In genomic region chr4:141702472-141703182, GRCh38 we compare ENCODE assay signal across 8 cellular contexts.
DNase-seq lines count a peak whose midpoint lies in the region; ATAC-seq, FAIRE-seq and TF ChIP-seq lines count a peak whose summit lies in the region.
"Had no signal": no experiment of that assay in that cellular context is flagged by ENCODE, and none has a peak within 500 bp of the region (broad histone marks: within the 10 kb centered on the region; RNA-seq: fewer than 3 reads in every experiment).

No MANE protein-coding gene starts in this region.

- RAD21 ChIA-PET in GM12878 (lab: Charles Lee; ENCODE audit: unreplicated experiment) = interaction anchor here (0.6 kb wide), 1 partner anchor 43 kb away, joined by 3 read pairs; no protein-coding TSS in a partner anchor

- in situ Hi-C loops in GM12878 (cut with MboI) = no loop called here

- H3K27ac ChIP-seq in GM12878 (ENCODE audit: control insufficient read depth, insufficient read depth) (no peak overlapping the region), stomach (no peak overlapping the region)

- peaks cover 7% of the 10 kb centered on the region for H3K79me2 ChIP-seq in GM12878 (ENCODE audit: control insufficient read depth, insufficient read depth, low read length)

- no peak for FAIRE-seq in GM12878 (lab: Jason Lieb, UNC)
- FAIRE-seq: colon had no signal

- POLR2A ChIA-PET in GM12878 (lab: Charles Lee) = no interaction called here

- H3K27me3 ChIP-seq in GM12878 (replicated peaks in 1 of 2; ENCODE audit: control insufficient read depth in 2 of 2, insufficient read depth in 2 of 2, low read length in 1 of 2) (no peaks in the 10 kb centered on the region), stomach (no peaks in the 10 kb centered on the region)

- no TSS peak for BruUV-seq in GM12878 (replicated peaks; lab: Mats Ljungman, UMichigan)

- peaks cover 14% of the 10 kb centered on the region for H3K36me3 Mint-ChIP-seq in IgD-negative memory B cell

- WGBS in GM12878 (ENCODE audit: insufficient coverage, insufficient replicate concordance, low lambda C conversion rate, missing lambda C conversion rate) = 100% methylated on average over 3 of the region's 3 CpGs
- 83 to 94% (median 89%) methylated on average over 3 of the region's 3 CpGs for WGBS in stomach, 5 donors

- TF ChIP-seq CTCF in GM12864 (IDR thresholded peaks at IDR 0.05; ENCODE audit: low read depth, low read length, missing control alignments) (peak; percentile 20), GM12878 (IDR thresholded peaks at IDR 0.05 in 2 of 3, conservative IDR thresholded peaks at IDR 0.05 in 1 of 3; ENCODE audit: control insufficient read depth in 2 of 3, extremely low read depth in 1 of 3, insufficient read depth in 1 of 3, low read depth in 3 of 3, low read length in 3 of 3) (peak in 2 of 3 experiments; percentile 5 to 10; a peak in 2 of 6 replicates), mucosa of descending colon (IDR thresholded peaks at IDR 0.05) (no peak), stomach (IDR thresholded peaks at IDR 0.05) (no peak)

- H3K9me3 ChIP-seq in GM12878 (replicated peaks; ENCODE audit: control insufficient read depth, insufficient read depth, low read length) (peaks cover 11% of the 10 kb centered on the region), mucosa of descending colon (peaks cover 10% of the 10 kb centered on the region), stomach (peaks cover 0 to 18% (median 8%) of the 10 kb centered on the region in 4 donors)

- peak; percentile 29; the same call in 1 of the 2 replicates for TF ChIP-seq RAD21 in GM12878 (IDR thresholded peaks at IDR 0.05; ENCODE audit: insufficient read depth, low read depth, low read length)

- H3K36me3 ChIP-seq in GM12878 (ENCODE audit: control insufficient read depth in 2 of 2, insufficient read depth in 2 of 2, low read length in 1 of 2) (no peaks in the 10 kb centered on the region), mucosa of descending colon (ENCODE audit: low read depth) (no peaks in the 10 kb centered on the region), stomach (no peaks in the 10 kb centered on the region)

- SMC1A ChIA-PET in GM12878 (lab: Charles Lee; ENCODE audit: uncharacterized antibody, unreplicated experiment) = interaction anchor here (1.5 to 2.0 kb wide), 3 partner anchors 9 to 39 kb away, joined by 3 to 9 read pairs (median 4); no protein-coding TSS in a partner anchor

- H3K4me3 Mint-ChIP-seq in IgD-negative memory B cell = peak overlapping the region in 1 of 4 donors; percentile 47

- DNase-seq in GM12864 (ENCODE audit: low read depth) (no peak), GM12878 (ENCODE audit: low read depth, low spot score) (no peak), mucosa of descending colon (peak in 2 of 3 donors; percentile 39 to 47), stomach (no peak), OCI-M2 (lab: John Stamatoyannopoulos, UW; ENCODE audit: unreplicated experiment) (no peak), occipital lobe (lab: John Stamatoyannopoulos, UW) (no peak)

- H3K9ac ChIP-seq in GM12878 (ENCODE audit: control insufficient read depth, insufficient read depth, low read length) = no peak overlapping the region

- no peaks in the 10 kb centered on the region for H3K27me3 Mint-ChIP-seq in IgD-negative memory B cell

- intact Hi-C loops in GM12878 (cut with micrococcal nuclease; ENCODE audit: unreplicated experiment) (no loop called here), mucosa of descending colon (cut with DNase I, micrococcal nuclease) (no loop called here), stomach (cut with DNase I; ENCODE audit: low total_unique reads) (no loop called here)

- H3K4me3 ChIP-seq in GM12864 (ENCODE audit: low read depth, low read length) (no peak overlapping the region), GM12878 (no peak overlapping the region), mucosa of descending colon (no peak overlapping the region), stomach (no peak overlapping the region)

- ATAC-seq in GM12878 (peak; percentile 41; the same call in 2 of the 3 replicates), mucosa of descending colon (peak; percentile 31)

- no peak overlapping the region for H3K4me2 ChIP-seq in GM12878 (ENCODE audit: control insufficient read depth, insufficient read depth)

- CTCF ChIA-PET in GM12878 (lab: Yijun Ruan, JAX) = interaction anchor here (0.9 to 4.4 kb wide), 9 partner anchors 9 to 397 kb away, joined by 3 to 23 read pairs (median 5); no protein-coding TSS in a partner anchor

- no peak for TF ChIP-seq POLR2A in GM12878 (IDR thresholded peaks at IDR 0.05; ENCODE audit: low read depth, low read length)
- no peak for TF ChIP-seq POLR2A in stomach (IDR thresholded peaks at IDR 0.05)

- H4K20me1 ChIP-seq in GM12878 (ENCODE audit: control insufficient read depth, insufficient read depth) = no peaks in the 10 kb centered on the region

- H2AFZ ChIP-seq in GM12878 (ENCODE audit: control insufficient read depth, low read depth, low read length) = no peak overlapping the region

- no peak for TF ChIP-seq EP300 in GM12878 (IDR thresholded peaks at IDR 0.05; ENCODE audit: borderline replicate concordance in 1 of 2, control insufficient read depth in 1 of 2, low read depth in 2 of 2, low read length in 2 of 2)
- TF ChIP-seq EP300 in stomach (IDR thresholded peaks at IDR 0.05) = no peak

- H3K4me1 Mint-ChIP-seq in IgD-negative memory B cell = peaks cover 30 to 43% (median 31%) of the 10 kb centered on the region in 3 donors

- peak overlapping the region in 2 of 3 donors; percentile 34 to 72 for H3K27ac Mint-ChIP-seq in IgD-negative memory B cell

- H3K9me3 Mint-ChIP-seq in IgD-negative memory B cell = peaks cover 0 to 8% (median 0%) of the 10 kb centered on the region in 3 donors

- H3K4me1 ChIP-seq in GM12878 (ENCODE audit: control insufficient read depth, insufficient read depth, low read length) (peaks cover 5% of the 10 kb centered on the region), mucosa of descending colon (ENCODE audit: low read depth) (no peaks in the 10 kb centered on the region), stomach (no peaks in the 10 kb centered on the region)

TF ChIP-seq in GM12878, 131 proteins besides CTCF, POLR2A, EP300 and RAD21 (continues in another document):
- no peak for TF ChIP-seq ZNF274 (IDR thresholded peaks at IDR 0.05; ENCODE audit: insufficient read depth, insufficient read length)
- no peak for TF ChIP-seq PAX5 (IDR thresholded peaks at IDR 0.05; ENCODE audit: borderline replicate concordance, low read depth, low read length)
- TF ChIP-seq SREBF1 (IDR thresholded peaks at IDR 0.05; ENCODE audit: low read length) = no peak
- no peak for TF ChIP-seq RUNX3 (IDR thresholded peaks at IDR 0.05; ENCODE audit: low read length)
- TF ChIP-seq LARP7 (IDR thresholded peaks at IDR 0.05) = no peak
- TF ChIP-seq EGR1 (IDR thresholded peaks at IDR 0.05; ENCODE audit: borderline replicate concordance in 1 of 2, low read depth in 2 of 2, low read length in 2 of 2) = no peak
- no peak for TF ChIP-seq ZBTB33 (IDR thresholded peaks at IDR 0.05)
- TF ChIP-seq TCF7 (IDR thresholded peaks at IDR 0.05; ENCODE audit: borderline replicate concordance) = no peak
- no peak for TF ChIP-seq ESRRA (IDR thresholded peaks at IDR 0.05; ENCODE audit: low read length)
- no peak for TF ChIP-seq ZNF687 (IDR thresholded peaks at IDR 0.05)
- no peak for TF ChIP-seq RCOR1 (conservative IDR thresholded peaks at IDR 0.05; ENCODE audit: low read depth, low read length)

Comparison
In these comparisons a context has a peak if more than half of its experiments do, and no peak if none do; other contexts are left out.
1. DNase-seq: peak in mucosa of descending colon (2 of 3); none in GM12864 (single experiment), GM12878 (single experiment), stomach (single experiment), OCI-M2 (single experiment) and occipital lobe (single experiment).
2. CTCF ChIP-seq: peak in GM12864 (single experiment) and GM12878 (2 of 3); none in mucosa of descending colon (single experiment) and stomach (0 of 7).